ENCODE assay signal across 17 cellular contexts in the genomic region with DNA sequence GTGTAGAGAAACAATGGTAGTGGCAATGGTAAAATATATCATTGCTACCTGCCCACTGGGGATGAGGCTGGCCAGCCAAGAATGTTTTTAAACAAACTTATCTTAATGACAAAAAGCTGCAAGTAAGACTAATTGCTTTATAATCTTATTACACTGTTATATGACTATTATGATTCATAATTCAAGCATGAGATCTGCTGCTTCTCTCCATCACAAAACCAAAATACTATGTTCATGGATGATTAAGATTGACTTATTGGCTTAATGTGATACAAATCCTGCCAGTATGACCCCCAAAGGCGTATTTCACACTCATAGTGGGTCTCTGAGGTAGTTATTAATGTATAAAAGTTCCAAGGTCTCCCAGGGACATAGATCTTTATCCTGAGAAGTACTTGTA.
"Had no signal": no experiment of that assay in that cellular context is flagged by ENCODE, and none has a peak within 500 bp of the region (broad histone marks: within the 10 kb centered on the region; RNA-seq: fewer than 3 reads in every experiment).

No MANE protein-coding gene starts in this region.

- H3K27ac Mint-ChIP-seq: effector memory CD8-positive, alpha-beta T cell; nephron; progenitor cell of endocrine pancreas; stimulated activated naive CD8-positive, alpha-beta T cell treated with anti-CD3 and anti-CD28 coated beads, Interleukin-15, Interleukin-2, amounts not matched to agents 100 ng/mL and 50 ng/mL, for 24 hours; type B pancreatic cell had no signal

- H3K36me3 Mint-ChIP-seq: type B pancreatic cell had no signal

- H3K9me3 Mint-ChIP-seq: effector memory CD8-positive, alpha-beta T cell; nephron; stimulated activated naive CD8-positive, alpha-beta T cell treated with anti-CD3 and anti-CD28 coated beads, Interleukin-15, Interleukin-2, amounts not matched to agents 100 ng/mL and 50 ng/mL, for 24 hours; type B pancreatic cell had no signal

- H3K27me3 ChIP-seq: gastroesophageal sphincter, suprapubic skin had no signal

- H3K27me3 Mint-ChIP-seq: brain; progenitor cell of endocrine pancreas; stimulated activated naive CD8-positive, alpha-beta T cell treated with anti-CD3 and anti-CD28 coated beads, Interleukin-15, Interleukin-2, amounts not matched to agents 100 ng/mL and 50 ng/mL, for 24 hours had no signal

- DNase-seq: activated CD4-positive, alpha-beta T cell treated with anti-CD3 and anti-CD28 coated beads for 1 hour; activated CD4-positive, alpha-beta T cell treated with anti-CD3 and anti-CD28 coated beads, Interleukin-2, amount 50 U/mL, for 4 hours; activated effector memory CD4-positive, alpha-beta T cell treated with Interleukin-2 at 50 U/mL for 16 hours; activated naive CD4-positive, alpha-beta T cell treated with anti-CD3 and anti-CD28 coated beads, Interleukin-2, amount 50 U/mL, for 16 hours; activated T-cell treated with anti-CD3 and anti-CD28 coated beads, Interleukin-2, amount 50 U/mL, for 1 hour; cerebellar nuclear complex; effector memory CD8-positive, alpha-beta T cell; left ventricle myocardium inferior; nucleus accumbens; right cardiac atrium had no signal

- H3K4me3 ChIP-seq: gastroesophageal sphincter, left ventricle myocardium inferior, suprapubic skin had no signal

- H3K4me3 Mint-ChIP-seq: brain; effector memory CD8-positive, alpha-beta T cell; nephron; stimulated activated naive CD8-positive, alpha-beta T cell treated with anti-CD3 and anti-CD28 coated beads, Interleukin-15, Interleukin-2, amounts not matched to agents 100 ng/mL and 50 ng/mL, for 24 hours; type B pancreatic cell had no signal

- H3K27ac ChIP-seq: gastroesophageal sphincter, left ventricle myocardium inferior, suprapubic skin had no signal

- H3K9me3 ChIP-seq: gastroesophageal sphincter, left ventricle myocardium inferior, suprapubic skin had no signal

- ATAC-seq: effector memory CD8-positive, alpha-beta T cell; gastroesophageal sphincter had no signal

- H3K36me3 ChIP-seq: left ventricle myocardium inferior, suprapubic skin had no signal
